8 cellular contexts compared by ENCODE assay signal in genomic region chr1:115648717-115649691, GRCh38. TPM values are rescaled to one million over a fixed set of nuclear protein-coding genes. Genes with fewer than 3 reads are reported as not detected.
DNase-seq lines count a peak whose midpoint lies in the region; ATAC-seq and TF ChIP-seq lines count a peak whose summit lies in the region.

No MANE protein-coding gene starts in this region.

- H3K4me2 ChIP-seq in Karpas-422 (ENCODE audit: low read depth, low read length, poor library complexity, severe bottlenecking) (no peak overlapping the region), PC-9 (no peak overlapping the region)

- H3F3A ChIP-seq in PC-9 (ENCODE audit: insufficient read depth, low read depth), result no peaks in the 10 kb centered on the region; the same call in none of the 2 replicates

- H4K20me1 ChIP-seq in Karpas-422 (ENCODE audit: insufficient read depth, low read depth, low read length) (no peaks in the 10 kb centered on the region), PC-9 (ENCODE audit: insufficient read depth) (no peaks in the 10 kb centered on the region; the same call in 1 of the 2 replicates)

- WGBS in endodermal cell (ENCODE audit: insufficient coverage in 1 of 2, insufficient read length in 1 of 2), 2 experiments, result 19 to 27% methylated on average over 8 to 13 of the region's 13 CpGs

- H3K36me3 ChIP-seq in endodermal cell (ENCODE audit: control insufficient read depth, insufficient read depth, low read length) (peaks cover 44% of the 10 kb centered on the region), Karpas-422 (ENCODE audit: insufficient read depth, low read length) (no peaks in the 10 kb centered on the region), PC-9 (ENCODE audit: low read depth) (peaks cover 44% of the 10 kb centered on the region)

- H3K79me2 ChIP-seq in Karpas-422 (ENCODE audit: low read length) (no peaks in the 10 kb centered on the region), PC-9 (ENCODE audit: low read depth) (peaks cover 93% of the 10 kb centered on the region)

- intact Hi-C loops in PC-9 (cut with micrococcal nuclease; ENCODE audit: unreplicated experiment), result no loop called here

- peaks cover 36% of the 10 kb centered on the region for H3K36me3 Mint-ChIP-seq in endodermal cell (ENCODE audit: low read depth)

- H3K27ac Mint-ChIP-seq in endodermal cell, result no peak overlapping the region

- BruUV-seq in PC-9 (replicated peaks; lab: Mats Ljungman, UMichigan), result no TSS peak

- POLR2A ChIA-PET in PC-9 (lab: Charles Lee; ENCODE audit: unreplicated experiment), result no interaction called here

- CTCF ChIA-PET in PC-9 (lab: Charles Lee), result no interaction called here

- H3K4me1 ChIP-seq in endodermal cell (ENCODE audit: control insufficient read depth, insufficient read depth, low read length), result peaks cover 32% of the 10 kb centered on the region
- no peaks in the 10 kb centered on the region for H3K4me1 ChIP-seq in Karpas-422 (ENCODE audit: low read length)
- peaks cover 23% of the 10 kb centered on the region for H3K4me1 ChIP-seq in PC-9 (replicated peaks; ENCODE audit: insufficient read depth)

- H3K9me3 ChIP-seq in endodermal cell (ENCODE audit: control insufficient read depth, low read length) (no peaks in the 10 kb centered on the region), Karpas-422 (ENCODE audit: low read length) (no peaks in the 10 kb centered on the region), PC-9 (ENCODE audit: insufficient read depth, low read depth) (no peaks in the 10 kb centered on the region)

- peaks cover 41% of the 10 kb centered on the region for H3K4me1 Mint-ChIP-seq in endodermal cell

- no peaks in the 10 kb centered on the region for H3K9me3 Mint-ChIP-seq in endodermal cell

- H3K4me3 ChIP-seq in endodermal cell (ENCODE audit: low read length) (peak overlapping the region; percentile 57), Karpas-422 (ENCODE audit: low read length) (no peak overlapping the region), PC-9 (no peak overlapping the region)

- no peak overlapping the region for H3K4me3 Mint-ChIP-seq in endodermal cell

- H3K27me3 ChIP-seq in endodermal cell (ENCODE audit: control insufficient read depth, insufficient read depth, low read length, poor library complexity, severe bottlenecking), result no peaks in the 10 kb centered on the region
- no peaks in the 10 kb centered on the region for H3K27me3 ChIP-seq in Karpas-422 (ENCODE audit: low read length)
- no peaks in the 10 kb centered on the region for H3K27me3 ChIP-seq in PC-9 (ENCODE audit: insufficient read depth, low read depth)

- H3K9me2 ChIP-seq in Karpas-422 (replicated peaks; ENCODE audit: insufficient read depth, low read length) (no peaks in the 10 kb centered on the region), PC-9 (ENCODE audit: insufficient read depth) (no peaks in the 10 kb centered on the region)

- no peaks in the 10 kb centered on the region for H3K27me3 Mint-ChIP-seq in endodermal cell (ENCODE audit: insufficient read depth)

- H3K9ac ChIP-seq in endodermal cell (ENCODE audit: extremely low read depth, low read length, poor library complexity, severe bottlenecking), result peak overlapping the region; percentile 50
- H3K9ac ChIP-seq in Karpas-422 (ENCODE audit: low read length), result no peak overlapping the region

- H3K27ac ChIP-seq in endodermal cell (ENCODE audit: low read depth, low read length), result peak overlapping the region; percentile 5
- no peak overlapping the region for H3K27ac ChIP-seq in Karpas-422 (ENCODE audit: low read length)
- no peak overlapping the region for H3K27ac ChIP-seq in PC-9

- H2AFZ ChIP-seq in Karpas-422 (ENCODE audit: low read length), result no peak overlapping the region
- no peak overlapping the region for H2AFZ ChIP-seq in PC-9

- ATAC-seq in GM18511 (IDR thresholded peaks at IDR 0.05; ENCODE audit: unreplicated experiment), result peak; percentile 90
- peak; percentile 92 for ATAC-seq in GM21423 (IDR thresholded peaks at IDR 0.05; ENCODE audit: unreplicated experiment)
- ATAC-seq in HG03521 (IDR thresholded peaks at IDR 0.05; ENCODE audit: unreplicated experiment), result peak; percentile 83

- DNase-seq in endodermal cell (peak; percentile 80), Karpas-422 (no peak), PC-9 (no peak), NCI-H748 (lab: John Stamatoyannopoulos, UW; ENCODE audit: unreplicated experiment) (no peak), NCI-H226 (no peak)

- TF ChIP-seq CTCF in endodermal cell (conservative IDR thresholded peaks at IDR 0.05) (no peak), PC-9 (conservative IDR thresholded peaks at IDR 0.05) (no peak)

RNA-seq across cellular contexts. Expression of gene VANGL1, which starts 7.2 kb away (rescaled TPM):
- total RNA-seq in endodermal cell (10 to 100 TPM; 47.2 to 66.4 TPM), PC-9 (2021) (33.4 and 43.0 TPM in 2 replicates)
- 14.6 TPM for polyA plus RNA-seq in endodermal cell (2013, experiment 1 of 2)
- polyA plus RNA-seq in endodermal cell (2013, experiment 2 of 2), result 16.4 TPM
- 0.11 TPM in 1 of 2 replicates, not detected in the other for total RNA-seq in Karpas-422 (2014; rRNA removed; shearing (Covaris generic); ENCODE audit: low replicate concordance)

Comparison
In these comparisons a context has a peak if more than half of its experiments do, and no peak if none do; other contexts are left out.
1. RNA of gene VANGL1, which starts 7.2 kb away (total RNA-seq): 47.2 to 66.4 TPM in endodermal cell and 33.4 to 43.0 TPM in PC-9; 0.11 TPM in Karpas-422; every median in the first group is over 10 times any median in the second.
2. Peak in every context shown above with its lines, with median percentiles within 50 percentile points of each other: ATAC-seq.